Comparison of ENCODE assay signal across 7 cellular contexts in genomic region chr4:60879135-60879701, GRCh38.
"Had no signal": no experiment of that assay in that cellular context is flagged by ENCODE, and none has a peak within 500 bp of the region (broad histone marks: within the 10 kb centered on the region; RNA-seq: fewer than 3 reads in every experiment).

No MANE protein-coding gene starts in this region.

- H3K4me3 ChIP-seq: GM12878 had no signal

- FAIRE-seq: G401.6, GM12878, GM12891, GM12892, GM18507, GM19239 had no signal

- DNase-seq: GDM1 had no signal

- ATAC-seq: GM12878 had no signal
